8 cellular contexts compared by ENCODE assay signal in the genomic region with DNA sequence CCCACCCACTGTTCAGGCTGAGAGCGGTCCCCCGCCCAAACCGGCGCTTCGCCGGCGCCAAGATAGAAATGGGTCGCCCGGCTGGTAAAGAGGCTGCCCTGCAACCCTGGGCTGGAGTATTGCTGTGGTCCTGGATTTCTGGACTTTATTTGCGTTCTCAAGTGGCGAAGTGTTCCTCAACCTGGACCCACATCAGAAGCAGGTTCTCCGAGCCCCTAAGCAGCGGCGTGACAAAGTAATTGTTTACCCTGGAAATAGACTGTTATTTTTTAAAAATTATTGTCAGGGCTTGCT. TPM values are rescaled to one million over a fixed set of nuclear protein-coding genes. Genes with fewer than 3 reads are reported as not detected.
A peak's percentile ranks its signal among the peaks of the same experiment; 100 is the strongest.
DNase-seq lines count a peak whose midpoint lies in the region; ATAC-seq and TF ChIP-seq lines count a peak whose summit lies in the region.

No MANE protein-coding gene starts in this region.

- H3K27ac ChIP-seq in HUES6 (ENCODE audit: low read depth, low read length) (peak overlapping the region; percentile 99), breast epithelium (peak overlapping the region; percentile 89 to 99), lower lobe of right lung (peak overlapping the region; percentile 98), upper lobe of left lung (peak overlapping the region; percentile 97 to 100 (median 98))

- TF ChIP-seq CTCF in breast epithelium (IDR thresholded peaks at IDR 0.05) = no peak
- no peak for TF ChIP-seq CTCF in lower lobe of right lung (IDR thresholded peaks at IDR 0.05)
- TF ChIP-seq CTCF in upper lobe of left lung (IDR thresholded peaks at IDR 0.05) = no peak

- no peaks in the 10 kb centered on the region for H3K9me3 ChIP-seq in HUES6 (ENCODE audit: control insufficient read depth, insufficient read depth, low read depth, low read length)
- no peaks in the 10 kb centered on the region for H3K9me3 ChIP-seq in breast epithelium
- H3K9me3 ChIP-seq in lower lobe of right lung = no peaks in the 10 kb centered on the region
- no peaks in the 10 kb centered on the region for H3K9me3 ChIP-seq in upper lobe of left lung

- H3K36me3 ChIP-seq in HUES6 (ENCODE audit: control insufficient read depth, insufficient read depth, low read length) = peaks cover 4% of the 10 kb centered on the region
- H3K36me3 ChIP-seq in breast epithelium = no peaks in the 10 kb centered on the region
- H3K36me3 ChIP-seq in lower lobe of right lung = peaks cover 6% of the 10 kb centered on the region
- H3K36me3 ChIP-seq in upper lobe of left lung = peaks cover 0 to 4% (median under 1%) of the 10 kb centered on the region in 4 donors

- H3K27me3 ChIP-seq in HUES6 (ENCODE audit: control insufficient read depth, insufficient read depth, low read length) (no peaks in the 10 kb centered on the region), breast epithelium (no peaks in the 10 kb centered on the region), lower lobe of right lung (ENCODE audit: low read depth) (no peaks in the 10 kb centered on the region), upper lobe of left lung (no peaks in the 10 kb centered on the region)

- TF ChIP-seq POLR2A in breast epithelium (IDR thresholded peaks at IDR 0.05) = no peak
- TF ChIP-seq POLR2A in upper lobe of left lung (IDR thresholded peaks at IDR 0.05) = no peak

- ATAC-seq in lower lobe of right lung (peak; percentile 66), upper lobe of left lung (ENCODE audit: low FRiP score in 2 of 2) (peak; percentile 67 to 74)

- peak overlapping the region; percentile 69 for H3K9ac ChIP-seq in HUES6 (ENCODE audit: low read length)

- H3K4me3 ChIP-seq in HUES6 (ENCODE audit: low read depth, low read length) = peak overlapping the region; percentile 93
- peak overlapping the region; percentile 84 to 97 (median 87) for H3K4me3 ChIP-seq in breast epithelium
- peak overlapping the region; percentile 88 for H3K4me3 ChIP-seq in lower lobe of right lung
- H3K4me3 ChIP-seq in upper lobe of left lung = peak overlapping the region; percentile 12 to 96 (median 76)

- TF ChIP-seq EP300 in upper lobe of left lung (IDR thresholded peaks at IDR 0.05) = no peak

- WGBS in upper lobe of left lung, 2 donors = 1 to 2% methylated on average over 12 to 14 of the region's 14 CpGs

- intact Hi-C loops in breast epithelium (cut with DNase I; ENCODE audit: low total_unique reads) (loop anchor here (5.0 kb wide), 1 partner anchor 284 kb away; no protein-coding TSS in a partner anchor), lower lobe of right lung (cut with DNase I) (no loop called here)

- peaks cover 8% of the 10 kb centered on the region for H3K4me1 ChIP-seq in HUES6 (ENCODE audit: control insufficient read depth, insufficient read depth, low read length)
- peaks cover 0 to 7% of the 10 kb centered on the region in 2 donors for H3K4me1 ChIP-seq in breast epithelium
- peaks cover 32% of the 10 kb centered on the region for H3K4me1 ChIP-seq in lower lobe of right lung
- H3K4me1 ChIP-seq in upper lobe of left lung = peaks cover 19 to 28% (median 24%) of the 10 kb centered on the region in 4 donors

- DNase-seq in NCI-H1105 treated with DMSO at 0.1 percent for 48 hours (lab: John Stamatoyannopoulos, UW) (peak; percentile 54), NCI-H1105 (lab: John Stamatoyannopoulos, UW) (no peak), breast epithelium (ENCODE audit: low spot score in 2 of 2) (peak in 1 of 2 donors; percentile 57), lower lobe of right lung (no peak), upper lobe of left lung (no peak), GF-D8 (lab: John Stamatoyannopoulos, UW) (no peak), NOMO-1 treated with DMSO at 0.1 percent for 48 hours (lab: John Stamatoyannopoulos, UW; ENCODE audit: unreplicated experiment) (no peak)

RNA-seq across cellular contexts. Expression of a gene that starts 0.5 kb away (rescaled TPM):
- total RNA-seq in breast epithelium (10 to 100 TPM; 25.3 to 35.7 (median 31.8) TPM), lower lobe of right lung (35.6 TPM), upper lobe of left lung (10 to 100 TPM; 16.8 to 42.0 (median 33.8) TPM)
